ENCODE assay signal across 9 cellular contexts in the genomic region with DNA sequence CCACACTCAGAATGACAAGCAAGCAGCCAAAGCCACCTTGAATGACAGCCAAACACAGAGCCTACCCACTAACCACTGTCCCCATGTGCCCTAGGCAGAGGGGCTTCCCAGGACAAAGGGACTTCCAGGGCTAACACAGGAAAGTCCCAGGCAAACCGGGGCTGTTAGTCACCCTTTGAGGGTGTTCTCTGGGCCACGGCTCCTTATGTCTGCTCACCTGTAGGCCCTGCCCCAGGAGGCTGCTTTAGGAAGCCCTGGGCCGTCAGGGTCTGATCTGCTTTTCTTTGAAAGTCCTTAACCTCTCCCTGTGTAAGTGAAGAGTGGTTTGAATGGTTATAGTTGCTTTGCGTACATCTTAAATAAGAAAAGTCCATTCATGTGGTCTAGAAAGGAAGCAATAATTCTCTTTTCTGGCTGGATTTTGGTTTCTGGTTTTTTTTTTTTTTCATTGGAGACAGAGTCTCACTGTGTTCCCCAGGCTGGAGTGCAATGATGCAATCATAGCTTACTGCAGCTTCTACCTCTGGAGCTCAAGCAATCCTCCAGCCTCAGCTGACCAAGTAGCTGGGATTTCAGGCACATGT.
DNase-seq lines count a peak whose midpoint lies in the region; ATAC-seq and TF ChIP-seq lines count a peak whose summit lies in the region.
"Had no signal": no experiment of that assay in that cellular context is flagged by ENCODE, and none has a peak within 500 bp of the region (broad histone marks: within the 10 kb centered on the region; RNA-seq: fewer than 3 reads in every experiment).

No MANE protein-coding gene starts in this region.

- no peaks in the 10 kb centered on the region for H3K4me1 Mint-ChIP-seq in natural killer cell treated with Interleukin-12 subunit alpha and Interleukin-12 subunit beta and Interleukin-15 and Interleukin-18, amount 100 ng/mL, for 72 hours (ENCODE audit: low read depth in 2 of 2)
- peaks cover 49% of the 10 kb centered on the region for H3K4me1 Mint-ChIP-seq in nephron progenitor cell

- H3K9me3 Mint-ChIP-seq in natural killer cell treated with Interleukin-12 subunit alpha and Interleukin-12 subunit beta and Interleukin-15 and Interleukin-18, amount 100 ng/mL, for 72 hours, result no peaks in the 10 kb centered on the region
- peaks cover 9% of the 10 kb centered on the region for H3K9me3 Mint-ChIP-seq in nephron progenitor cell
- H3K9me3 Mint-ChIP-seq: stimulated activated naive CD8-positive, alpha-beta T cell treated with anti-CD3 and anti-CD28 coated beads, Interleukin-15, Interleukin-2, amounts not matched to agents 100 ng/mL and 50 ng/mL, for 24 hours had no signal

- CTCF ChIA-PET in HEK293 (lab: Yijun Ruan, JAX), result no interaction called here

- H3K36me3 ChIP-seq in HEK293 (ENCODE audit: control insufficient read depth in 2 of 2, insufficient read depth in 1 of 2, low read length in 2 of 2), result no peaks in the 10 kb centered on the region

- H3K9me3 ChIP-seq in HEK293 (ENCODE audit: control insufficient read depth, insufficient read depth, low read depth, low read length), result no peaks in the 10 kb centered on the region

- H3K4me3 Mint-ChIP-seq in natural killer cell treated with Interleukin-12 subunit alpha and Interleukin-12 subunit beta and Interleukin-15 and Interleukin-18, amount 100 ng/mL, for 72 hours, result no peak overlapping the region
- H3K4me3 Mint-ChIP-seq in nephron progenitor cell, result no peak overlapping the region
- H3K4me3 Mint-ChIP-seq: stimulated activated naive CD8-positive, alpha-beta T cell treated with anti-CD3 and anti-CD28 coated beads, Interleukin-15, Interleukin-2, amounts not matched to agents 100 ng/mL and 50 ng/mL, for 24 hours had no signal

- in situ Hi-C loops in G401 (cut with HindIII; ENCODE audit: low sequenced_read_pairs), result no loop called here

- H3K27ac Mint-ChIP-seq in natural killer cell treated with Interleukin-12 subunit alpha and Interleukin-12 subunit beta and Interleukin-15 and Interleukin-18, amount 100 ng/mL, for 72 hours, result no peak overlapping the region
- no peak overlapping the region for H3K27ac Mint-ChIP-seq in nephron progenitor cell
- H3K27ac Mint-ChIP-seq: stimulated activated naive CD8-positive, alpha-beta T cell treated with anti-CD3 and anti-CD28 coated beads, Interleukin-15, Interleukin-2, amounts not matched to agents 100 ng/mL and 50 ng/mL, for 24 hours had no signal

- peaks cover 9 to 18% of the 10 kb centered on the region in 2 donors for H3K27me3 Mint-ChIP-seq in natural killer cell treated with Interleukin-12 subunit alpha and Interleukin-12 subunit beta and Interleukin-15 and Interleukin-18, amount 100 ng/mL, for 72 hours
- no peaks in the 10 kb centered on the region for H3K27me3 Mint-ChIP-seq in nephron progenitor cell (ENCODE audit: low read depth, poor library complexity)

- ATAC-seq in GM18873 (IDR thresholded peaks at IDR 0.05; ENCODE audit: low FRiP score, unreplicated experiment), result peak; percentile 92
- ATAC-seq in natural killer cell treated with Interleukin-12 subunit alpha and Interleukin-12 subunit beta and Interleukin-15 and Interleukin-18, amount 100 ng/mL, for 72 hours, result peak; percentile 53

- POLR2A ChIA-PET in HEK293 (lab: Yijun Ruan, JAX), result interaction anchor here (0.7 kb wide), 1 partner anchor 161 kb away, joined by 4 read pairs; the partner anchor contains the start of gene EFNB2

- no peak for TF ChIP-seq CTCF in HEK293 (tag by site-specific recombination; IDR thresholded peaks at IDR 0.05)
- no peak for TF ChIP-seq CTCF in nephron progenitor cell (IDR thresholded peaks at IDR 0.05)

- H3K4me1 ChIP-seq in HEK293 (ENCODE audit: control insufficient read depth, insufficient read depth, low read length), result peaks cover 5% of the 10 kb centered on the region; the same call in 1 of the 2 replicates

- H3K36me3 Mint-ChIP-seq in natural killer cell treated with Interleukin-12 subunit alpha and Interleukin-12 subunit beta and Interleukin-15 and Interleukin-18, amount 100 ng/mL, for 72 hours, result no peaks in the 10 kb centered on the region
- H3K36me3 Mint-ChIP-seq in nephron progenitor cell (ENCODE audit: low read depth), result no peaks in the 10 kb centered on the region

- peak; percentile 56 for DNase-seq in RPMI7951 (ENCODE audit: low read depth)
- no peak for DNase-seq in natural killer cell treated with Interleukin-12 subunit alpha and Interleukin-12 subunit beta and Interleukin-15 and Interleukin-18, amount 100 ng/mL, for 72 hours (ENCODE audit: low spot score)
- DNase-seq in nephron progenitor cell, result no peak
- no peak for DNase-seq in iPS-NIHi7 (ENCODE audit: extremely low spot score)
- no peak for DNase-seq in COLO668 (lab: John Stamatoyannopoulos, UW; ENCODE audit: unreplicated experiment)
- DNase-seq in G401 (ENCODE audit: low spot score), result no peak

- no peak overlapping the region for H3K4me3 ChIP-seq in HEK293 (ENCODE audit: low read depth, low read length)

- peak overlapping the region; percentile 36; the same call in 1 of the 2 replicates for H3K27ac ChIP-seq in HEK293 (ENCODE audit: extremely low read depth, low read depth, low read length)

TF ChIP-seq in HEK293, 187 proteins besides CTCF, POLR2A, EP300 and RAD21:
- TF ChIP-seq ZNF391 (tag by site-specific recombination; IDR thresholded peaks at IDR 0.05; ENCODE audit: borderline replicate concordance, low read depth) (no peak), ZNF2 (tag by site-specific recombination; IDR thresholded peaks at IDR 0.05) (no peak), ZNF426 (tag by site-specific recombination; IDR thresholded peaks at IDR 0.05) (no peak), ZNF549 (tag by site-specific recombination; IDR thresholded peaks at IDR 0.05) (no peak), PRDM6 (tag by site-specific recombination; IDR thresholded peaks at IDR 0.05) (0 out of 2 replicates have a peak, but pooled peaks have one; percentile 26), ZNF785 (tag by site-specific recombination; IDR thresholded peaks at IDR 0.05) (no peak), ZNF701 (tag by site-specific recombination; IDR thresholded peaks at IDR 0.05) (no peak), ZFP69B (tag by site-specific recombination; IDR thresholded peaks at IDR 0.05) (0 out of 2 replicates have a peak, but pooled peaks have one; percentile 15)
- TF ChIP-seq, protein P1, sequence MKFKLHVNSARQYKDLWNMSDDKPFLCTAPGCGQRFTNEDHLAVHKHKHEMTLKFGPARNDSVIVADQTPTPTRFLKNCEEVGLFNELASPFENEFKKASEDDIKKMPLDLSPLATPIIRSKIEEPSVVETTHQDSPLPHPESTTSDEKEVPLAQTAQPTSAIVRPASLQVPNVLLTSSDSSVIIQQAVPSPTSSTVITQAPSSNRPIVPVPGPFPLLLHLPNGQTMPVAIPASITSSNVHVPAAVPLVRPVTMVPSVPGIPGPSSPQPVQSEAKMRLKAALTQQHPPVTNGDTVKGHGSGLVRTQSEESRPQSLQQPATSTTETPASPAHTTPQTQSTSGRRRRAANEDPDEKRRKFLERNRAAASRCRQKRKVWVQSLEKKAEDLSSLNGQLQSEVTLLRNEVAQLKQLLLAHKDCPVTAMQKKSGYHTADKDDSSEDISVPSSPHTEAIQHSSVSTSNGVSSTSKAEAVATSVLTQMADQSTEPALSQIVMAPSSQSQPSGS (tag by site-specific recombination; IDR thresholded peaks at IDR 0.05; ENCODE audit: low read depth), result 0 out of 2 replicates have a peak, but pooled peaks have one; percentile 32
- TF ChIP-seq, protein P2, sequence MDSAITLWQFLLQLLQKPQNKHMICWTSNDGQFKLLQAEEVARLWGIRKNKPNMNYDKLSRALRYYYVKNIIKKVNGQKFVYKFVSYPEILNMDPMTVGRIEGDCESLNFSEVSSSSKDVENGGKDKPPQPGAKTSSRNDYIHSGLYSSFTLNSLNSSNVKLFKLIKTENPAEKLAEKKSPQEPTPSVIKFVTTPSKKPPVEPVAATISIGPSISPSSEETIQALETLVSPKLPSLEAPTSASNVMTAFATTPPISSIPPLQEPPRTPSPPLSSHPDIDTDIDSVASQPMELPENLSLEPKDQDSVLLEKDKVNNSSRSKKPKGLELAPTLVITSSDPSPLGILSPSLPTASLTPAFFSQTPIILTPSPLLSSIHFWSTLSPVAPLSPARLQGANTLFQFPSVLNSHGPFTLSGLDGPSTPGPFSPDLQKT (IDR thresholded peaks at IDR 0.05; ENCODE audit: borderline replicate concordance, low read depth, low read length), result no peak
